Comparison of ENCODE assay signal across 8 cellular contexts in the genomic region with DNA sequence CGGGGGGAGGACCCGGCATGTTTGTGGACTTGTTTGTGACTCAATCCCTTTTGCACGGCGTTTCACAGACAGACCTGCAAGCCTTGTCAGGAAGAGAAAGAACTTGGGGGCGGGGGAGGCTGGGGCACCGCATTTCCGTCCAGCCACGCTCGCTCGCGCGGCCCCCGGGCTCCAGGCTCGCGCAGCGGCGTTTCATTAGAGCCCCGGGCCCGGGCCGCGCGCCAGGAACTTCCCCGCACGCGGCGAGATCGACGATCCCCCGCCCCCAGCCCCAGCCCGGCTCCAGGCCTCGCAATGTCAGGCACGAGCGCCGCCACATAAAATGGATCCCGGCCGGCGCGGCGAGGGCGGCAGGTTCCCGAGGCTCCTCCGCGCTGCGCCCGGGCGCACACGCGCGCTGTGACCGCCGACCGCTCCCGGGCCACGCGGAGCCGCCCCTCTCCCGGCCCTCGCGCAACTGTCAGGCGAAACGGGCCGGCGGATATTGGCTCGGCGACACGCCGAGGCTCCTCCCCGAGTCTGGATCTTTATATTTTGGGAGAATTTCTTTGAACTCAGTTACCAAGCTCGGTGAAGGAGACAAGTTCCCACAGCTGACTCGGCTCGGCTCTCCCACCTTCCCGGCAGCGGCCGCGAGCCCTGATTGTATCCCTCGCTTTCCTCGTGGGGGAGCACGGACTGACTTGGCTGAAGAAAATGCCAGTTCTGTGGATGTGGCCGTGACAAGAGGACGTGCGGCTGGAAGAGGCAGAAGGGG. TPM values are rescaled to one million over a fixed set of nuclear protein-coding genes. Genes with fewer than 3 reads are reported as not detected.
DNase-seq lines count a peak whose midpoint lies in the region; ATAC-seq, FAIRE-seq and TF ChIP-seq lines count a peak whose summit lies in the region.

Gene KIF26B, plus strand, starts transcription at position 557 of the 757 bp plus-strand sequence. CDS start 440 bp downstream, outside the sequence.

- peak within 1 kb of the TSS; percentile 88 for H2AFZ ChIP-seq in keratinocyte (ENCODE audit: control insufficient read depth, low read length)

- peaks cover 56% of the 10 kb centered on the region for H3K27me3 Mint-ChIP-seq in CD8-positive, alpha-beta T cell (ENCODE audit: low read depth)

- peak within 1 kb of the TSS; percentile 60 for H3K4me3 ChIP-seq in CD8-positive, alpha-beta T cell (ENCODE audit: low read depth, low read length)
- H3K4me3 ChIP-seq in HL-60 (replicated peaks; ENCODE audit: insufficient read depth, low read length) (peak within 1 kb of the TSS; percentile 60), cardiac fibroblast (replicated peaks in 1 of 2; ENCODE audit: low read depth in 2 of 2, low read length in 2 of 2) (peak within 1 kb of the TSS; percentile 80 to 98), keratinocyte (ENCODE audit: control insufficient read depth in 2 of 3, extremely low read depth in 1 of 3, insufficient read depth in 2 of 3, low read depth in 1 of 3, low read length in 3 of 3) (peak within 1 kb of the TSS; percentile 78 to 87 (median 82))

- H3K27me3 ChIP-seq in CD8-positive, alpha-beta T cell (ENCODE audit: insufficient read depth, low read length) = peaks cover 38% of the 10 kb centered on the region
- H3K27me3 ChIP-seq in HL-60 (ENCODE audit: insufficient read depth, poor library complexity, severe bottlenecking) (peaks cover 9% of the 10 kb centered on the region), keratinocyte (ENCODE audit: control insufficient read depth, extremely low read depth, insufficient read depth, low read length) (peaks cover 7% of the 10 kb centered on the region)

- no peaks in the 10 kb centered on the region for H3K9me1 ChIP-seq in keratinocyte (ENCODE audit: control insufficient read depth, extremely low read depth, insufficient read depth, low read length)

- H3K9me3 Mint-ChIP-seq in CD8-positive, alpha-beta T cell = peaks cover 4% of the 10 kb centered on the region

- no peaks in the 10 kb centered on the region for H4K20me1 ChIP-seq in keratinocyte (ENCODE audit: control insufficient read depth, extremely low read depth, insufficient read depth, low read length)

- no peak for ATAC-seq in CD8-positive, alpha-beta T cell
- no peak for ATAC-seq in HG03280 (IDR thresholded peaks at IDR 0.05; ENCODE audit: unreplicated experiment)

- TF ChIP-seq CTCF in CD8-positive, alpha-beta T cell (IDR thresholded peaks at IDR 0.05) = no peak
- TF ChIP-seq CTCF in HL-60 (IDR thresholded peaks at IDR 0.05; ENCODE audit: insufficient read depth, low read length) (no peak), cardiac fibroblast (IDR thresholded peaks at IDR 0.05; ENCODE audit: low read depth, low read length) (no peak), keratinocyte (optimal IDR thresholded peaks at IDR 0.05 in 1 of 3, IDR thresholded peaks at IDR 0.05 in 1 of 3, conservative IDR thresholded peaks at IDR 0.05 in 1 of 3; ENCODE audit: extremely low read depth in 1 of 3, insufficient read depth in 2 of 3, low read length in 3 of 3) (no peak)

- DNase-seq in CD8-positive, alpha-beta T cell = peak in 1 of 7 experiments; percentile 17
- DNase-seq in HL-60 (ENCODE audit: low read depth in 1 of 2, low spot score in 1 of 2) (peak in 1 of 2 experiments; percentile 48), SK-N-DZ (ENCODE audit: low spot score) (peak; percentile 67), cardiac fibroblast (ENCODE audit: low read depth in 2 of 2) (peak; percentile 70 to 77), keratinocyte (ENCODE audit: low read depth, low spot score) (peak; percentile 17), globus pallidus (ENCODE audit: low spot score) (no peak)
- DNase-seq in stimulated activated CD4-positive, alpha-beta T cell treated with anti-CD3 and anti-CD28 coated beads, Interleukin-1b, Interleukin-23, amount 100 ng/mL, for 48 hours = peak; percentile 33

- intact Hi-C loops in CD8-positive, alpha-beta T cell (cut with DNase I, micrococcal nuclease) = loop anchor here (5.0 kb wide), 3 partner anchors 963 to 1543 kb away; no protein-coding TSS in a partner anchor

- dilution Hi-C loops in keratinocyte (cut with MboI; ENCODE audit: extremely low pct_ligation_motif_present, low sequenced_read_pairs) = no loop called here

- H3K36me3 Mint-ChIP-seq in CD8-positive, alpha-beta T cell = no peaks in the 10 kb centered on the region

- peak within 1 kb of the TSS; percentile 61 for H3K9ac ChIP-seq in keratinocyte (ENCODE audit: control insufficient read depth, extremely low read depth, insufficient read depth, low read length)

- H3K27ac ChIP-seq in CD8-positive, alpha-beta T cell (ENCODE audit: low read depth, low read length) = no peak within 1 kb of the TSS
- no peak within 1 kb of the TSS for H3K27ac ChIP-seq in HL-60 (replicated peaks)
- no peak within 1 kb of the TSS for H3K27ac ChIP-seq in keratinocyte (ENCODE audit: control insufficient read depth, insufficient read depth, low read length)

- CTCF ChIA-PET in CD8-positive, alpha-beta T cell (lab: Charles Lee) = interaction anchor here (0.8 to 3.6 kb wide), 6 partner anchors 18 to 1338 kb away, joined by 3 to 31 read pairs (median 5); no protein-coding TSS in a partner anchor

- H3K36me3 ChIP-seq in CD8-positive, alpha-beta T cell (ENCODE audit: insufficient read depth, low read length) = no peaks in the 10 kb centered on the region
- H3K36me3 ChIP-seq in keratinocyte (ENCODE audit: control insufficient read depth in 2 of 2, extremely low read depth in 1 of 2, insufficient read depth in 2 of 2, low read length in 2 of 2) = no peaks in the 10 kb centered on the region

- no peak within 1 kb of the TSS for H3K27ac Mint-ChIP-seq in CD8-positive, alpha-beta T cell

- no peaks in the 10 kb centered on the region for H3K79me2 ChIP-seq in keratinocyte (ENCODE audit: control insufficient read depth, insufficient read depth, low read length)

- no peak for FAIRE-seq in keratinocyte (lab: Jason Lieb, UNC)

- peaks cover 32% of the 10 kb centered on the region for H3K4me1 ChIP-seq in CD8-positive, alpha-beta T cell (ENCODE audit: insufficient read depth, low read length)
- peaks cover 9% of the 10 kb centered on the region for H3K4me1 ChIP-seq in keratinocyte (ENCODE audit: control insufficient read depth, extremely low read depth, insufficient read depth, low read length)

- H3K4me1 Mint-ChIP-seq in CD8-positive, alpha-beta T cell (ENCODE audit: low read depth) = peaks cover 25% of the 10 kb centered on the region

- H3K4me2 ChIP-seq in keratinocyte (ENCODE audit: control insufficient read depth, extremely low read depth, insufficient read depth, low read depth, low read length) = peak within 1 kb of the TSS; percentile 84

- H3K4me3 Mint-ChIP-seq in CD8-positive, alpha-beta T cell = peak within 1 kb of the TSS; percentile 86

- POLR2A ChIA-PET in CD8-positive, alpha-beta T cell (lab: Charles Lee) = no interaction called here

- no peaks in the 10 kb centered on the region for H3K9me3 ChIP-seq in CD8-positive, alpha-beta T cell (ENCODE audit: low read length)
- H3K9me3 ChIP-seq in keratinocyte (ENCODE audit: control insufficient read depth, low read depth, low read length) = peaks cover under 1% of the 10 kb centered on the region

RNA-seq across cellular contexts. Expression of gene KIF26B, which starts in this region (rescaled TPM):
- total RNA-seq in CD8-positive, alpha-beta T cell = not detected
- polyA plus RNA-seq in SK-N-DZ (2014; cell fraction: cytosol; rRNA removed) = 7.3 and 7.5 TPM in 2 replicates
- 2.7 and 4.9 TPM in 2 replicates for polyA plus RNA-seq in SK-N-DZ (2014; cell fraction: nucleus; rRNA removed)
- polyA plus RNA-seq in keratinocyte = 0.58 to 0.91 TPM (median 0.80 TPM) in 3 replicates
- 4.5 TPM for polyA plus RNA-seq in keratinocyte (2011; ENCODE audit: low read depth)
- 1.0 and 1.7 TPM in 2 replicates for polyA plus RNA-seq in keratinocyte (2011; cell fraction: cytosol; rRNA removed)
- polyA plus RNA-seq in keratinocyte (2011; cell fraction: nucleus; rRNA removed) = 4.5 and 6.5 TPM in 2 replicates
- 2.4 and 4.0 TPM in 2 replicates for polyA plus RNA-seq in keratinocyte (2012; ENCODE audit: low replicate concordance)
- 2.3 to 3.8 TPM (median 3.6 TPM) in 3 replicates for polyA minus RNA-seq in keratinocyte
- polyA minus RNA-seq in keratinocyte (2011; cell fraction: cytosol; rRNA and poly(A)+ RNA removed) = 5.6 TPM
- 10.0 and 18.8 TPM in 2 replicates for polyA minus RNA-seq in keratinocyte (2011; cell fraction: nucleus; rRNA and poly(A)+ RNA removed)
